ENCODE assay signal across 1 cellular context in genomic region chr20:23435675-23436539, GRCh38.
TF ChIP-seq lines count a peak whose summit lies in the region.

No MANE protein-coding gene starts in this region.

TF ChIP-seq in HepG2, 621 proteins besides CTCF, POLR2A, EP300 and RAD21 (continues in another document):
- TF ChIP-seq, protein P1, sequence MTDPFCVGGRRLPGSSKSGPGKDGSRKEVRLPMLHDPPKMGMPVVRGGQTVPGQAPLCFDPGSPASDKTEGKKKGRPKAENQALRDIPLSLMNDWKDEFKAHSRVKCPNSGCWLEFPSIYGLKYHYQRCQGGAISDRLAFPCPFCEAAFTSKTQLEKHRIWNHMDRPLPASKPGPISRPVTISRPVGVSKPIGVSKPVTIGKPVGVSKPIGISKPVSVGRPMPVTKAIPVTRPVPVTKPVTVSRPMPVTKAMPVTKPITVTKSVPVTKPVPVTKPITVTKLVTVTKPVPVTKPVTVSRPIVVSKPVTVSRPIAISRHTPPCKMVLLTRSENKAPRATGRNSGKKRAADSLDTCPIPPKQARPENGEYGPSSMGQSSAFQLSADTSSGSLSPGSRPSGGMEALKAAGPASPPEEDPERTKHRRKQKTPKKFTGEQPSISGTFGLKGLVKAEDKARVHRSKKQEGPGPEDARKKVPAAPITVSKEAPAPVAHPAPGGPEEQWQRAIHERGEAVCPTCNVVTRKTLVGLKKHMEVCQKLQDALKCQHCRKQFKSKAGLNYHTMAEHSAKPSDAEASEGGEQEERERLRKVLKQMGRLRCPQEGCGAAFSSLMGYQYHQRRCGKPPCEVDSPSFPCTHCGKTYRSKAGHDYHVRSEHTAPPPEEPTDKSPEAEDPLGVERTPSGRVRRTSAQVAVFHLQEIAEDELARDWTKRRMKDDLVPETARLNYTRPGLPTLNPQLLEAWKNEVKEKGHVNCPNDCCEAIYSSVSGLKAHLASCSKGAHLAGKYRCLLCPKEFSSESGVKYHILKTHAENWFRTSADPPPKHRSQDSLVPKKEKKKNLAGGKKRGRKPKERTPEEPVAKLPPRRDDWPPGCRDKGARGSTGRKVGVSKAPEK (CRISPR knock-in tag; IDR thresholded peaks at IDR 0.05; ENCODE audit: borderline replicate concordance) = 0 out of 2 replicates have a peak, but pooled peaks have one; percentile 69
- TF ChIP-seq ZNF503 (CRISPR knock-in tag; IDR thresholded peaks at IDR 0.05) (peak; percentile 65; the same call in 1 of the 2 replicates), ZNF10 (CRISPR knock-in tag; IDR thresholded peaks at IDR 0.05; ENCODE audit: borderline replicate concordance, low read depth) (no peak), GRHL1 (CRISPR knock-in tag; conservative IDR thresholded peaks at IDR 0.05) (no peak), FOXA1 (IDR thresholded peaks at IDR 0.05) (no peak), FOXA1 (CRISPR knock-in tag; IDR thresholded peaks at IDR 0.05) (peak; percentile 83), ZBTB38 (CRISPR knock-in tag; IDR thresholded peaks at IDR 0.05) (peak; percentile 63; the same call in 1 of the 2 replicates), RFXAP (CRISPR knock-in tag; IDR thresholded peaks at IDR 0.05; ENCODE audit: borderline replicate concordance) (peak; percentile 83; the same call in 1 of the 2 replicates), ZNF609 (CRISPR knock-in tag; IDR thresholded peaks at IDR 0.05; ENCODE audit: borderline replicate concordance) (no peak), MEIS1 (CRISPR knock-in tag; IDR thresholded peaks at IDR 0.05; ENCODE audit: borderline replicate concordance) (0 out of 2 replicates have a peak, but pooled peaks have one; percentile 41), ZSCAN12 (CRISPR knock-in tag; IDR thresholded peaks at IDR 0.05) (no peak), NR1H2 (CRISPR knock-in tag; IDR thresholded peaks at IDR 0.05; ENCODE audit: borderline replicate concordance, low read depth) (peak; percentile 17; the same call in 1 of the 2 replicates), TEAD2 (CRISPR knock-in tag; IDR thresholded peaks at IDR 0.05) (0 out of 2 replicates have a peak, but pooled peaks have one; percentile 28), DRAP1 (CRISPR knock-in tag; IDR thresholded peaks at IDR 0.05) (peak; percentile 33; the same call in 1 of the 2 replicates), ZNF468 (CRISPR knock-in tag; IDR thresholded peaks at IDR 0.05) (no peak), FOXP1 (IDR thresholded peaks at IDR 0.05) (no peak), FOXP1 (CRISPR knock-in tag; IDR thresholded peaks at IDR 0.05) (peak; percentile 50), ZXDC (CRISPR knock-in tag; IDR thresholded peaks at IDR 0.05) (no peak), ZNF3 (CRISPR knock-in tag; IDR thresholded peaks at IDR 0.05) (peak; percentile 62; the same call in 1 of the 2 replicates), ZC3H13 (CRISPR knock-in tag; IDR thresholded peaks at IDR 0.05) (no peak), ZNF598 (CRISPR knock-in tag; IDR thresholded peaks at IDR 0.05; ENCODE audit: borderline replicate concordance) (no peak; the same call in 1 of the 2 replicates), NFIC (IDR thresholded peaks at IDR 0.05; ENCODE audit: low read length) (peak; percentile 66), ZSCAN31 (CRISPR knock-in tag; IDR thresholded peaks at IDR 0.05; ENCODE audit: low read depth) (no peak), ZNF143 (CRISPR knock-in tag; IDR thresholded peaks at IDR 0.05) (peak; percentile 60; the same call in 1 of the 2 replicates), ZNF562 (CRISPR knock-in tag; IDR thresholded peaks at IDR 0.05; ENCODE audit: borderline replicate concordance) (no peak), KDM2A (CRISPR knock-in tag; IDR thresholded peaks at IDR 0.05; ENCODE audit: borderline replicate concordance, low read depth) (no peak; the same call in 1 of the 2 replicates), ZNF749 (CRISPR knock-in tag; IDR thresholded peaks at IDR 0.05; ENCODE audit: borderline replicate concordance) (0 out of 2 replicates have a peak, but pooled peaks have one; percentile 51), ZFYVE20 (CRISPR knock-in tag; IDR thresholded peaks at IDR 0.05; ENCODE audit: borderline replicate concordance, low read depth) (no peak), ZNF230 (CRISPR knock-in tag; IDR thresholded peaks at IDR 0.05) (0 out of 2 replicates have a peak, but pooled peaks have one; percentile 26), ZNF619 (CRISPR knock-in tag; IDR thresholded peaks at IDR 0.05) (0 out of 2 replicates have a peak, but pooled peaks have one; percentile 46), CBX5 (CRISPR knock-in tag; IDR thresholded peaks at IDR 0.05; ENCODE audit: borderline replicate concordance) (peak; percentile 71; the same call in 1 of the 2 replicates), ETV6 (CRISPR knock-in tag; conservative IDR thresholded peaks at IDR 0.05) (no peak)
- TF ChIP-seq, protein P2, sequence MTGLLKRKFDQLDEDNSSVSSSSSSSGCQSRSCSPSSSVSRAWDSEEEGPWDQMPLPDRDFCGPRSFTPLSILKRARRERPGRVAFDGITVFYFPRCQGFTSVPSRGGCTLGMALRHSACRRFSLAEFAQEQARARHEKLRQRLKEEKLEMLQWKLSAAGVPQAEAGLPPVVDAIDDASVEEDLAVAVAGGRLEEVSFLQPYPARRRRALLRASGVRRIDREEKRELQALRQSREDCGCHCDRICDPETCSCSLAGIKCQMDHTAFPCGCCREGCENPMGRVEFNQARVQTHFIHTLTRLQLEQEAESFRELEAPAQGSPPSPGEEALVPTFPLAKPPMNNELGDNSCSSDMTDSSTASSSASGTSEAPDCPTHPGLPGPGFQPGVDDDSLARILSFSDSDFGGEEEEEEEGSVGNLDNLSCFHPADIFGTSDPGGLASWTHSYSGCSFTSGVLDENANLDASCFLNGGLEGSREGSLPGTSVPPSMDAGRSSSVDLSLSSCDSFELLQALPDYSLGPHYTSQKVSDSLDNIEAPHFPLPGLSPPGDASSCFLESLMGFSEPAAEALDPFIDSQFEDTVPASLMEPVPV (CRISPR knock-in tag; IDR thresholded peaks at IDR 0.05) = no peak; the same call in 1 of the 2 replicates
- TF ChIP-seq, protein P3, sequence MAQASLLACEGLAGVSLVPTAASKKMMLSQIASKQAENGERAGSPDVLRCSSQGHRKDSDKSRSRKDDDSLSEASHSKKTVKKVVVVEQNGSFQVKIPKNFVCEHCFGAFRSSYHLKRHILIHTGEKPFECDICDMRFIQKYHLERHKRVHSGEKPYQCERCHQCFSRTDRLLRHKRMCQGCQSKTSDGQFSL (CRISPR knock-in tag; IDR thresholded peaks at IDR 0.05) = 0 out of 2 replicates have a peak, but pooled peaks have one; percentile 61
- TF ChIP-seq, protein P4, sequence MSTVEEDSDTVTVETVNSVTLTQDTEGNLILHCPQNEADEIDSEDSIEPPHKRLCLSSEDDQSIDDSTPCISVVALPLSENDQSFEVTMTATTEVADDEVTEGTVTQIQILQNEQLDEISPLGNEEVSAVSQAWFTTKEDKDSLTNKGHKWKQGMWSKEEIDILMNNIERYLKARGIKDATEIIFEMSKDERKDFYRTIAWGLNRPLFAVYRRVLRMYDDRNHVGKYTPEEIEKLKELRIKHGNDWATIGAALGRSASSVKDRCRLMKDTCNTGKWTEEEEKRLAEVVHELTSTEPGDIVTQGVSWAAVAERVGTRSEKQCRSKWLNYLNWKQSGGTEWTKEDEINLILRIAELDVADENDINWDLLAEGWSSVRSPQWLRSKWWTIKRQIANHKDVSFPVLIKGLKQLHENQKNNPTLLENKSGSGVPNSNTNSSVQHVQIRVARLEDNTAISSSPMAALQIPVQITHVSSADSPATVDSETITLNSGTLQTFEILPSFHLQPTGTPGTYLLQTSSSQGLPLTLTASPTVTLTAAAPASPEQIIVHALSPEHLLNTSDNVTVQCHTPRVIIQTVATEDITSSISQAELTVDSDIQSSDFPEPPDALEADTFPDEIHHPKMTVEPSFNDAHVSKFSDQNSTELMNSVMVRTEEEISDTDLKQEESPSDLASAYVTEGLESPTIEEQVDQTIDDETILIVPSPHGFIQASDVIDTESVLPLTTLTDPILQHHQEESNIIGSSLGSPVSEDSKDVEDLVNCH (CRISPR knock-in tag; IDR thresholded peaks at IDR 0.05) = no peak
- TF ChIP-seq, protein P5, sequence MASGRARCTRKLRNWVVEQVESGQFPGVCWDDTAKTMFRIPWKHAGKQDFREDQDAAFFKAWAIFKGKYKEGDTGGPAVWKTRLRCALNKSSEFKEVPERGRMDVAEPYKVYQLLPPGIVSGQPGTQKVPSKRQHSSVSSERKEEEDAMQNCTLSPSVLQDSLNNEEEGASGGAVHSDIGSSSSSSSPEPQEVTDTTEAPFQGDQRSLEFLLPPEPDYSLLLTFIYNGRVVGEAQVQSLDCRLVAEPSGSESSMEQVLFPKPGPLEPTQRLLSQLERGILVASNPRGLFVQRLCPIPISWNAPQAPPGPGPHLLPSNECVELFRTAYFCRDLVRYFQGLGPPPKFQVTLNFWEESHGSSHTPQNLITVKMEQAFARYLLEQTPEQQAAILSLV (CRISPR knock-in tag; IDR thresholded peaks at IDR 0.05; ENCODE audit: borderline replicate concordance) = peak; percentile 76; the same call in 1 of the 2 replicates
